Comparison of ENCODE assay signal across 16 cellular contexts in genomic region chr10:26502988-26503387, GRCh38.
"Had no signal": no experiment of that assay in that cellular context is flagged by ENCODE, and none has a peak within 500 bp of the region (broad histone marks: within the 10 kb centered on the region; RNA-seq: fewer than 3 reads in every experiment).

No MANE protein-coding gene starts in this region.

- H3K4me3 ChIP-seq: colonic mucosa, ovary, right lobe of liver, smooth muscle cell had no signal

- ATAC-seq: foreskin keratinocyte had no signal

- H3K9me3 ChIP-seq: colonic mucosa, ovary, right lobe of liver had no signal

- H3K4me3 Mint-ChIP-seq: neural crest cell had no signal

- DNase-seq: activated CD4-positive, alpha-beta T cell treated with anti-CD3 and anti-CD28 coated beads for 1 hour; activated CD4-positive, alpha-beta T cell treated with anti-CD3 and anti-CD28 coated beads, Interleukin-2, amount 50 U/mL, for 4 hours; activated gamma-delta T cell; activated T-cell treated with anti-CD3 and anti-CD28 coated beads for 4 hours; caudate nucleus; colonic mucosa; foreskin keratinocyte; head of caudate nucleus; kidney glomerular epithelial cell; ovary; right lobe of liver; SW 1271; T-helper 9 cell had no signal

- H3K27ac ChIP-seq: colonic mucosa, foreskin keratinocyte, ovary, right lobe of liver, VCaP had no signal

- H3K4me1 Mint-ChIP-seq: neural crest cell had no signal

- H3K4me1 ChIP-seq: colonic mucosa, foreskin keratinocyte, right lobe of liver had no signal

- H3K36me3 ChIP-seq: colonic mucosa, ovary had no signal

- H3K27me3 ChIP-seq: colonic mucosa, ovary, right lobe of liver had no signal
